30 cellular contexts compared by ENCODE assay signal in the genomic region with DNA sequence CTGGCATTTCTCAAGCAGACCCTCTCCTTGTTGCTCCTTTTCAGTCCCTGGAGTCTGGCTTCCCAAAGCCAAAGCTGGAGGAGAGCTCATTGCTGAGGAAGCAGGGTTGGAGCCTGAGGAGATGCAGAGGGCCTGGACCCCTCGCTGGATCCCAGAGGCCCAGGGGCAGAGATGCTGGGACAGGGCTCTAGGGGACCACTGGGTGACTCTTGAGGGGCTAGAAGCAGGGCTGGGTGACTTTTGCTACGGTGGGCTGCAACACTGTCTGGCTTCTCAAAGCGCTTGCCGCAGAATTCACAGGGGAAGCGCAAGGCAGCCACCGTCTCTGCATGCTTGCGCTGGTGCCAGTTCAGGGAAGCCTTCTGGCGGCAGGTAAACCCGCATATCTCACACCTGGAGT. TPM values are rescaled to one million over a fixed set of nuclear protein-coding genes. Genes with fewer than 3 reads are reported as not detected.
DNase-seq lines count a peak whose midpoint lies in the region; ATAC-seq, FAIRE-seq and TF ChIP-seq lines count a peak whose summit lies in the region.
"Had no signal": no experiment of that assay in that cellular context is flagged by ENCODE, and none has a peak within 500 bp of the region (broad histone marks: within the 10 kb centered on the region; RNA-seq: fewer than 3 reads in every experiment).

No MANE protein-coding gene starts in this region.

- H3K9me3 ChIP-seq in HCT116 (ENCODE audit: control insufficient read depth in 1 of 2, insufficient read depth in 1 of 2, low read depth in 1 of 2, low read length in 2 of 2) (no peaks in the 10 kb centered on the region), K562 (replicated peaks; ENCODE audit: control insufficient read depth, insufficient read depth, low read depth, low read length) (no peaks in the 10 kb centered on the region)
- H3K9me3 ChIP-seq: gastrocnemius medialis, lower lobe of right lung, spleen, thoracic aorta had no signal

- no peak overlapping the region for H4K8ac ChIP-seq in mesendoderm (ENCODE audit: low read depth, low read length)

- peak overlapping the region; percentile 18 for H3K27ac Mint-ChIP-seq in activated naive CD4-positive, alpha-beta T cell treated with anti-CD3 and anti-CD28 coated beads, Interleukin-2, amount 50 U/mL, for 24 hours
- no peak overlapping the region for H3K27ac Mint-ChIP-seq in activated naive CD4-positive, alpha-beta T cell treated with anti-CD3 and anti-CD28 coated beads, Interleukin-2, amount 10 ng/mL, durations not matched to agents 7 days and 5 days
- no peak overlapping the region for H3K27ac Mint-ChIP-seq in osteocyte (ENCODE audit: unreplicated experiment)
- H3K27ac Mint-ChIP-seq: activated CD4-positive, alpha-beta memory T cell treated with anti-CD3 and anti-CD28 coated beads, Interleukin-2, amount 10 ng/mL, durations not matched to agents 7 days and 5 days; stimulated activated naive CD8-positive, alpha-beta T cell treated with anti-CD3 and anti-CD28 coated beads, Interleukin-15, amount 100 ng/mL, for 72 hours had no signal

- no peaks in the 10 kb centered on the region for H3K9me2 ChIP-seq in HCT116 (ENCODE audit: insufficient read depth)

- peaks cover 4% of the 10 kb centered on the region for H3K36me3 Mint-ChIP-seq in activated naive CD4-positive, alpha-beta T cell treated with anti-CD3 and anti-CD28 coated beads, Interleukin-2, amount 50 U/mL, for 24 hours
- peaks cover 26% of the 10 kb centered on the region for H3K36me3 Mint-ChIP-seq in activated naive CD4-positive, alpha-beta T cell treated with anti-CD3 and anti-CD28 coated beads, Interleukin-2, amount 10 ng/mL, durations not matched to agents 7 days and 5 days
- peaks cover 36% of the 10 kb centered on the region for H3K36me3 Mint-ChIP-seq in osteocyte (ENCODE audit: unreplicated experiment)

- H4K5ac ChIP-seq in mesendoderm (ENCODE audit: low read length) = no peak overlapping the region

- FAIRE-seq in K562 (lab: Jason Lieb, UNC) = no peak
- FAIRE-seq: GM12892, TTC549 had no signal

- TF ChIP-seq EP300 in K562 (IDR thresholded peaks at IDR 0.05; ENCODE audit: low read length) = no peak

- RAD21 ChIA-PET in HCT116 (lab: Charles Lee; ENCODE audit: low non-redundant PET in 1 of 2, low total read pairs in 2 of 2, uncharacterized antibody in 2 of 2, unreplicated experiment in 2 of 2) = no interaction called here

- in situ Hi-C loops in K562 (cut with MboI) = no loop called here

- no peak for DNase-seq in activated naive CD4-positive, alpha-beta T cell treated with anti-CD3 and anti-CD28 coated beads, Interleukin-2, amount 10 ng/mL, durations not matched to agents 7 days and 5 days
- DNase-seq in HCT116 (ENCODE audit: low read depth, low spot score) (no peak), K562 (ENCODE audit: extremely low read depth in 1 of 4, low spot score in 3 of 4) (no peak), osteocyte (ENCODE audit: extremely low spot score, unreplicated experiment) (peak; percentile 69), mesendoderm (no peak), NOMO-1 treated with DMSO at 0.1 percent for 48 hours (lab: John Stamatoyannopoulos, UW; ENCODE audit: unreplicated experiment) (no peak), hippocampal formation (lab: John Stamatoyannopoulos, UW) (no peak)
- DNase-seq: ACHN; activated CD4-positive, alpha-beta memory T cell treated with anti-CD3 and anti-CD28 coated beads, Interleukin-2, amount 10 ng/mL, durations not matched to agents 7 days and 5 days; activated effector memory CD4-positive, alpha-beta T cell treated with Interleukin-2 at 50 U/mL for 16 hours; activated T-cell treated with anti-CD3 and anti-CD28 coated beads for 4 hours; dorsolateral prefrontal cortex; gastrocnemius medialis; H7; Karpas-422; kidney glomerular epithelial cell; lower lobe of right lung; NCI-H1417; NCI-H2081; NCI-H526; right cardiac atrium; spleen; stimulated activated CD4-positive, alpha-beta T cell treated with anti-CD3 and anti-CD28 coated beads, Interleukin-2, amount 100 ng/mL, for 24 hours; stimulated activated naive CD8-positive, alpha-beta T cell treated with anti-CD3 and anti-CD28 coated beads, Interleukin-15, amount 100 ng/mL, for 72 hours had no signal

- H2AK5ac ChIP-seq in mesendoderm (ENCODE audit: low read length) = no peak overlapping the region

- no peak overlapping the region for H3K4me3 ChIP-seq in HCT116 (replicated peaks in 1 of 2; ENCODE audit: low read depth in 1 of 2, low read length in 2 of 2)
- H3K4me3 ChIP-seq in K562 = no peak overlapping the region
- no peak overlapping the region for H3K4me3 ChIP-seq in mesendoderm (ENCODE audit: low read length)
- H3K4me3 ChIP-seq: dorsolateral prefrontal cortex, gastrocnemius medialis, lower lobe of right lung, SK-N-MC, spleen, thoracic aorta had no signal

- H3K27ac ChIP-seq in HCT116 (ENCODE audit: low read depth, low read length) = no peak overlapping the region
- no peak overlapping the region for H3K27ac ChIP-seq in K562 (ENCODE audit: extremely low read depth, low read depth, low read length)
- no peak overlapping the region for H3K27ac ChIP-seq in mesendoderm (ENCODE audit: low read depth, low read length)
- H3K27ac ChIP-seq: gastrocnemius medialis, lower lobe of right lung, SK-N-MC, spleen, thoracic aorta had no signal

- H2AFZ ChIP-seq in HCT116 (ENCODE audit: low read depth, low read length, poor library complexity, severe bottlenecking) = no peak overlapping the region
- no peak overlapping the region for H2AFZ ChIP-seq in K562 (ENCODE audit: low read depth, low read length)

- no peak overlapping the region for H3K18ac ChIP-seq in mesendoderm (ENCODE audit: low read length)

- POLR2A ChIA-PET in HCT116 (lab: Charles Lee) (no interaction called here), K562 (lab: Yijun Ruan, JAX) (interaction anchor here (0.8 to 2.5 kb wide), 3 partner anchors 9 to 67 kb away, joined by 3 to 14 read pairs (median 9); a partner anchor contains a TSS)

- H3K27me3 ChIP-seq in HCT116 (ENCODE audit: insufficient read depth, low read length) (no peaks in the 10 kb centered on the region), K562 (ENCODE audit: control insufficient read depth in 2 of 2, insufficient read depth in 2 of 2, low read length in 2 of 2) (no peaks in the 10 kb centered on the region), mesendoderm (ENCODE audit: insufficient read depth, low read length, poor library complexity) (no peaks in the 10 kb centered on the region)
- H3K27me3 ChIP-seq: dorsolateral prefrontal cortex, gastrocnemius medialis, spleen had no signal

- 0 out of 2 replicates have a peak, but pooled peaks have one; percentile 6 for ATAC-seq in HCT116
- peak; percentile 26 for ATAC-seq in K562
- ATAC-seq: gastrocnemius medialis; lower lobe of right lung; right cardiac atrium; stimulated activated naive CD8-positive, alpha-beta T cell treated with anti-CD3 and anti-CD28 coated beads, Interleukin-15, amount 100 ng/mL, for 72 hours had no signal

- no peak overlapping the region for H3K4me3 Mint-ChIP-seq in activated naive CD4-positive, alpha-beta T cell treated with anti-CD3 and anti-CD28 coated beads, Interleukin-2, amount 50 U/mL, for 24 hours
- no peak overlapping the region for H3K4me3 Mint-ChIP-seq in activated naive CD4-positive, alpha-beta T cell treated with anti-CD3 and anti-CD28 coated beads, Interleukin-2, amount 10 ng/mL, durations not matched to agents 7 days and 5 days
- no peak overlapping the region for H3K4me3 Mint-ChIP-seq in osteocyte (ENCODE audit: unreplicated experiment)
- H3K4me3 Mint-ChIP-seq: activated CD4-positive, alpha-beta memory T cell treated with anti-CD3 and anti-CD28 coated beads, Interleukin-2, amount 10 ng/mL, durations not matched to agents 7 days and 5 days; brain; stimulated activated naive CD8-positive, alpha-beta T cell treated with anti-CD3 and anti-CD28 coated beads, Interleukin-15, amount 100 ng/mL, for 72 hours had no signal

- intact Hi-C loops in HCT116 (cut with micrococcal nuclease) = no loop called here
- intact Hi-C loops in K562 (cut with micrococcal nuclease) = no loop called here

- H3K56ac ChIP-seq in mesendoderm (ENCODE audit: low read length) = no peak overlapping the region

- no peak overlapping the region for H3K4ac ChIP-seq in mesendoderm (ENCODE audit: low read depth, low read length)

- H3K9ac ChIP-seq in HCT116 (ENCODE audit: low read length) (no peak overlapping the region), K562 (ENCODE audit: insufficient read depth in 1 of 2, low read depth in 2 of 2, low read length in 2 of 2) (peak overlapping the region in 1 of 2 experiments; percentile 31; a peak in 2 of 4 replicates), mesendoderm (ENCODE audit: low read length) (no peak overlapping the region)

- H3K79me2 ChIP-seq in HCT116 (ENCODE audit: insufficient read depth, low read length) (peaks cover 4% of the 10 kb centered on the region; the same call in 1 of the 2 replicates), K562 (ENCODE audit: control insufficient read depth, insufficient read depth, low read length) (peaks cover 24% of the 10 kb centered on the region), mesendoderm (ENCODE audit: control insufficient read depth, insufficient read depth, low read length) (no peaks in the 10 kb centered on the region)

- no peak overlapping the region for H2BK120ac ChIP-seq in mesendoderm (ENCODE audit: low read depth, low read length)

- CTCF ChIA-PET in activated naive CD4-positive, alpha-beta T cell treated with anti-CD3 and anti-CD28 coated beads, Interleukin-2, amount 10 ng/mL, durations not matched to agents 7 days and 5 days (lab: Charles Lee) = interaction anchor here (1.0 kb wide), 1 partner anchor 8 kb away, joined by 3 read pairs; a partner anchor contains a TSS
- CTCF ChIA-PET in HCT116 (lab: Charles Lee) = interaction anchor here (0.8 kb wide), 1 partner anchor 8 kb away, joined by 4 read pairs; no protein-coding TSS in a partner anchor
- CTCF ChIA-PET in K562 (lab: Yijun Ruan, JAX; ENCODE audit: low intra/inter-chr PET ratio) = no interaction called here

- TF ChIP-seq CTCF in HCT116 (IDR thresholded peaks at IDR 0.05 in 2 of 3, conservative IDR thresholded peaks at IDR 0.05 in 1 of 3; ENCODE audit: borderline replicate concordance in 1 of 3, insufficient read depth in 1 of 3, low read depth in 2 of 3, low read length in 2 of 3) (no peak), K562 (IDR thresholded peaks at IDR 0.05 in 2 of 3, conservative IDR thresholded peaks at IDR 0.05 in 1 of 3; ENCODE audit: insufficient read depth in 2 of 3, low read depth in 1 of 3, low read length in 3 of 3) (no peak), osteocyte (IDR thresholded peaks at IDR 0.05) (no peak)

- H3K4me2 ChIP-seq in HCT116 (ENCODE audit: low read length) (no peak overlapping the region), K562 (ENCODE audit: insufficient read depth, low read length) (no peak overlapping the region), mesendoderm (ENCODE audit: low read length) (no peak overlapping the region)

- no TSS peak for BruUV-seq in HCT116 (replicated peaks; lab: Mats Ljungman, UMichigan)
- BruUV-seq in K562 (replicated peaks; lab: Mats Ljungman, UMichigan) = TSS peak; percentile 31

- 100% methylated on average over 7 of the region's 9 CpGs for WGBS in K562 (ENCODE audit: insufficient coverage, low coverage, missing lambda C conversion rate)
- no CpG with 5 or more reads among the region's 9 CpGs for WGBS in mesendoderm (ENCODE audit: extremely low coverage, insufficient coverage, low lambda C conversion rate)

- H3K36me3 ChIP-seq in HCT116 (ENCODE audit: control insufficient read depth in 1 of 2, insufficient read depth in 2 of 2, low read length in 2 of 2) (peaks cover 13 to 45% of the 10 kb centered on the region in 2 experiments; a peak in 3 of 4 replicates), K562 (ENCODE audit: control insufficient read depth, insufficient read depth, low read length) (peaks cover 99% of the 10 kb centered on the region), mesendoderm (ENCODE audit: control insufficient read depth, insufficient read depth, low read length) (no peaks in the 10 kb centered on the region)

- H3K4me1 ChIP-seq in HCT116 (ENCODE audit: control insufficient read depth in 1 of 2, insufficient read depth in 2 of 2, low read length in 2 of 2) = no peaks in the 10 kb centered on the region
- H3K4me1 ChIP-seq in K562 (replicated peaks in 1 of 2; ENCODE audit: control insufficient read depth in 2 of 2, insufficient read depth in 2 of 2, low read length in 2 of 2) = peaks cover 13 to 26% of the 10 kb centered on the region in 2 experiments; a peak in 4 of 5 replicates
- H3K4me1 ChIP-seq in mesendoderm (ENCODE audit: control insufficient read depth, low read depth, low read length) = no peaks in the 10 kb centered on the region
- H3K4me1 ChIP-seq: gastrocnemius medialis, lower lobe of right lung had no signal

- H3K27me3 Mint-ChIP-seq in activated naive CD4-positive, alpha-beta T cell treated with anti-CD3 and anti-CD28 coated beads, Interleukin-2, amount 50 U/mL, for 24 hours = no peaks in the 10 kb centered on the region
- no peaks in the 10 kb centered on the region for H3K27me3 Mint-ChIP-seq in activated naive CD4-positive, alpha-beta T cell treated with anti-CD3 and anti-CD28 coated beads, Interleukin-2, amount 10 ng/mL, durations not matched to agents 7 days and 5 days
- no peaks in the 10 kb centered on the region for H3K27me3 Mint-ChIP-seq in osteocyte (ENCODE audit: unreplicated experiment)
- H3K27me3 Mint-ChIP-seq: activated CD4-positive, alpha-beta memory T cell treated with anti-CD3 and anti-CD28 coated beads, Interleukin-2, amount 10 ng/mL, durations not matched to agents 7 days and 5 days; brain; stimulated activated naive CD8-positive, alpha-beta T cell treated with anti-CD3 and anti-CD28 coated beads, Interleukin-15, amount 100 ng/mL, for 72 hours had no signal

- TF ChIP-seq RAD21 in HCT116 (IDR thresholded peaks at IDR 0.05; ENCODE audit: low read depth) (no peak), K562 (CRISPR knock-in tag; conservative IDR thresholded peaks at IDR 0.05 in 1 of 2, IDR thresholded peaks at IDR 0.05 in 1 of 2) (no peak)

- H2BK15ac ChIP-seq in mesendoderm (replicated peaks; ENCODE audit: low read depth) = no peak overlapping the region

- no peak overlapping the region for H2BK5ac ChIP-seq in mesendoderm (ENCODE audit: low read length)

- H3K23ac ChIP-seq in mesendoderm (ENCODE audit: low read length) = no peak overlapping the region

- H3K4me1 Mint-ChIP-seq in activated naive CD4-positive, alpha-beta T cell treated with anti-CD3 and anti-CD28 coated beads, Interleukin-2, amount 50 U/mL, for 24 hours = no peaks in the 10 kb centered on the region
- no peaks in the 10 kb centered on the region for H3K4me1 Mint-ChIP-seq in activated naive CD4-positive, alpha-beta T cell treated with anti-CD3 and anti-CD28 coated beads, Interleukin-2, amount 10 ng/mL, durations not matched to agents 7 days and 5 days
- H3K4me1 Mint-ChIP-seq in osteocyte (ENCODE audit: unreplicated experiment) = no peaks in the 10 kb centered on the region
- H3K4me1 Mint-ChIP-seq: activated CD4-positive, alpha-beta memory T cell treated with anti-CD3 and anti-CD28 coated beads, Interleukin-2, amount 10 ng/mL, durations not matched to agents 7 days and 5 days; stimulated activated naive CD8-positive, alpha-beta T cell treated with anti-CD3 and anti-CD28 coated beads, Interleukin-15, amount 100 ng/mL, for 72 hours had no signal

- H4K20me1 ChIP-seq in HCT116 (ENCODE audit: insufficient read depth) = no peaks in the 10 kb centered on the region
- H4K20me1 ChIP-seq in K562 (replicated peaks; ENCODE audit: control insufficient read depth, insufficient read depth, low read length) = peaks cover 4% of the 10 kb centered on the region; the same call in 1 of the 2 replicates

- TF ChIP-seq POLR2A in HCT116 (IDR thresholded peaks at IDR 0.05; ENCODE audit: borderline replicate concordance, extremely low read depth, insufficient read depth, insufficient read length) (no peak), K562 (conservative IDR thresholded peaks at IDR 0.05) (peak; percentile 63)

- no peaks in the 10 kb centered on the region for H3K79me1 ChIP-seq in mesendoderm (ENCODE audit: low read length)

- H3K9me1 ChIP-seq in K562 (ENCODE audit: control insufficient read depth, insufficient read depth, low read length) = peaks cover 3% of the 10 kb centered on the region

- no peaks in the 10 kb centered on the region for H3K9me3 Mint-ChIP-seq in activated naive CD4-positive, alpha-beta T cell treated with anti-CD3 and anti-CD28 coated beads, Interleukin-2, amount 50 U/mL, for 24 hours
- H3K9me3 Mint-ChIP-seq in activated naive CD4-positive, alpha-beta T cell treated with anti-CD3 and anti-CD28 coated beads, Interleukin-2, amount 10 ng/mL, durations not matched to agents 7 days and 5 days = no peaks in the 10 kb centered on the region
- H3K9me3 Mint-ChIP-seq in osteocyte (ENCODE audit: unreplicated experiment) = no peaks in the 10 kb centered on the region
- H3K9me3 Mint-ChIP-seq: activated CD4-positive, alpha-beta memory T cell treated with anti-CD3 and anti-CD28 coated beads, Interleukin-2, amount 10 ng/mL, durations not matched to agents 7 days and 5 days; brain; stimulated activated naive CD8-positive, alpha-beta T cell treated with anti-CD3 and anti-CD28 coated beads, Interleukin-15, amount 100 ng/mL, for 72 hours had no signal

RNA-seq across cellular contexts. Expression of a gene that starts 8.8 kb away (rescaled TPM):
- total RNA-seq in HCT116 (2021; ENCODE audit: unreplicated experiment) (76.2 TPM), K562 (2014; rRNA removed) (55.9 and 63.3 TPM in 2 replicates), K562 (2014; rRNA removed; fragmentation: Illumina TruSeq; extraction: Trizol) (20.5 and 27.3 TPM in 2 replicates), K562 (2015; rRNA removed; fragmentation: Illumina TruSeq; extraction: Trizol) (40.1 and 43.3 TPM in 2 replicates), K562 (2021) (62.9 and 73.7 TPM in 2 replicates), osteocyte (32.1 and 39.9 TPM in 2 replicates)
- 60.2 and 69.1 TPM in 2 replicates for polyA plus RNA-seq in HCT116 (2012)
- total RNA-seq in K562 (2011; cell fraction: chromatin; rRNA removed; ENCODE audit: low replicate concordance) = 236 and 421 TPM in 2 replicates
- 304 and 320 TPM in 2 replicates for total RNA-seq in K562 (2011; cell fraction: nucleolus; rRNA removed)
- 263 and 277 TPM in 2 replicates for total RNA-seq in K562 (2011; cell fraction: nucleoplasm; rRNA removed)
- polyA plus RNA-seq in K562 (2011; rRNA removed) (84.9 and 129 TPM in 2 replicates), K562 (2014; fragmentation: Illumina TruSeq; extraction: Trizol) (59.9 and 69.6 TPM in 2 replicates), K562 (2014; fragmentation: Nextera tagmentation; extraction: Ambion mirVana) (10 to 100 TPM in 1 of 2 experiments, 1 to 10 TPM in 1; 8.4 to 10.5 TPM), K562 (2014; rRNA removed) (141 and 143 TPM in 2 replicates)
- 100 and 109 TPM in 2 replicates for polyA plus RNA-seq in K562 (2011; cell fraction: cytosol; rRNA removed)
- 1,169 and 1,324 TPM in 2 replicates for polyA plus RNA-seq in K562 (2011; cell fraction: nucleus; rRNA removed)
- 58.7 and 101 TPM in 2 replicates for polyA plus RNA-seq in K562 (2012)
- 26.6 and 29.0 TPM in 2 replicates for polyA minus RNA-seq in K562 (2011; rRNA and poly(A)+ RNA removed)
- 9.8 and 20.9 TPM in 2 replicates for polyA minus RNA-seq in K562 (2011; cell fraction: cytosol; rRNA and poly(A)+ RNA removed)
- 114 and 127 TPM in 2 replicates for polyA minus RNA-seq in K562 (2011; cell fraction: nucleus; rRNA and poly(A)+ RNA removed)
- 15.1 TPM for polyA plus RNA-seq in mesendoderm (2013, experiment 1 of 2)
- polyA plus RNA-seq in mesendoderm (2013, experiment 2 of 2) = 15.0 TPM

RNA-seq across cellular contexts. Expression of a gene that starts 12.1 kb away (rescaled TPM):
- total RNA-seq in HCT116 (2021; ENCODE audit: unreplicated experiment) = 27.6 TPM
- 24.7 and 29.4 TPM in 2 replicates for polyA plus RNA-seq in HCT116 (2012)
- 34.4 and 79.5 TPM in 2 replicates for total RNA-seq in K562 (2011; cell fraction: chromatin; rRNA removed; ENCODE audit: low replicate concordance)
- 65.9 and 72.4 TPM in 2 replicates for total RNA-seq in K562 (2011; cell fraction: nucleolus; rRNA removed)
- total RNA-seq in K562 (2011; cell fraction: nucleoplasm; rRNA removed) = 48.4 and 53.1 TPM in 2 replicates
- 40.0 and 54.3 TPM in 2 replicates for total RNA-seq in K562 (2014; rRNA removed)
- total RNA-seq in K562 (2014; rRNA removed; fragmentation: Illumina TruSeq; extraction: Trizol) = 11.9 and 12.3 TPM in 2 replicates
- 18.7 and 18.9 TPM in 2 replicates for total RNA-seq in K562 (2015; rRNA removed; fragmentation: Illumina TruSeq; extraction: Trizol)
- total RNA-seq in K562 (2021) = 57.9 and 61.2 TPM in 2 replicates
- polyA plus RNA-seq in K562 (2011; rRNA removed) = 50.6 and 51.5 TPM in 2 replicates
- 71.7 and 126 TPM in 2 replicates for polyA plus RNA-seq in K562 (2011; cell fraction: cytosol; rRNA removed)
- 54.1 and 88.1 TPM in 2 replicates for polyA plus RNA-seq in K562 (2011; cell fraction: nucleus; rRNA removed)
- polyA plus RNA-seq in K562 (2012) = 32.4 and 38.9 TPM in 2 replicates
- polyA plus RNA-seq in K562 (2014; fragmentation: Illumina TruSeq; extraction: Trizol) = 20.3 and 24.1 TPM in 2 replicates
- 1 to 10 TPM; 1.9 to 3.1 TPM for polyA plus RNA-seq in K562 (2014; fragmentation: Nextera tagmentation; extraction: Ambion mirVana)
- polyA plus RNA-seq in K562 (2014; rRNA removed) = 39.9 and 40.8 TPM in 2 replicates
- polyA minus RNA-seq in K562 (2011; rRNA and poly(A)+ RNA removed) = 34.0 and 51.2 TPM in 2 replicates
- 40.2 and 43.1 TPM in 2 replicates for polyA minus RNA-seq in K562 (2011; cell fraction: cytosol; rRNA and poly(A)+ RNA removed)
- polyA minus RNA-seq in K562 (2011; cell fraction: nucleus; rRNA and poly(A)+ RNA removed) = 39.4 and 43.4 TPM in 2 replicates
- total RNA-seq in osteocyte = 21.1 and 24.1 TPM in 2 replicates
- 19.2 TPM for polyA plus RNA-seq in mesendoderm (2013, experiment 1 of 2)
- 18.9 TPM for polyA plus RNA-seq in mesendoderm (2013, experiment 2 of 2)

RNA-seq across cellular contexts. Expression of a gene that starts 24.4 kb away (rescaled TPM):
- total RNA-seq in HCT116 (2021; ENCODE audit: unreplicated experiment) (22.3 TPM), K562 (2014; rRNA removed) (22.0 and 22.5 TPM in 2 replicates), K562 (2014; rRNA removed; fragmentation: Illumina TruSeq; extraction: Trizol) (9.3 and 10.3 TPM in 2 replicates), K562 (2015; rRNA removed; fragmentation: Illumina TruSeq; extraction: Trizol) (15.4 and 15.8 TPM in 2 replicates), K562 (2021) (21.2 and 26.5 TPM in 2 replicates), osteocyte (32.4 and 33.2 TPM in 2 replicates)
- polyA plus RNA-seq in HCT116 (2012) = 11.9 and 15.1 TPM in 2 replicates
- total RNA-seq in K562 (2011; cell fraction: chromatin; rRNA removed; ENCODE audit: low replicate concordance) = 51.2 and 69.6 TPM in 2 replicates
- 41.5 and 45.0 TPM in 2 replicates for total RNA-seq in K562 (2011; cell fraction: nucleolus; rRNA removed)
- 64.2 and 69.8 TPM in 2 replicates for total RNA-seq in K562 (2011; cell fraction: nucleoplasm; rRNA removed)
- polyA plus RNA-seq in K562 (2011; rRNA removed) (16.1 and 20.2 TPM in 2 replicates), K562 (2014; fragmentation: Illumina TruSeq; extraction: Trizol) (15.7 and 20.2 TPM in 2 replicates), K562 (2014; fragmentation: Nextera tagmentation; extraction: Ambion mirVana) (1 to 10 TPM; 1.9 to 2.7 TPM), K562 (2014; rRNA removed) (18.8 and 20.7 TPM in 2 replicates)
- 23.0 and 29.3 TPM in 2 replicates for polyA plus RNA-seq in K562 (2011; cell fraction: cytosol; rRNA removed)
- polyA plus RNA-seq in K562 (2011; cell fraction: nucleus; rRNA removed) = 59.0 and 59.2 TPM in 2 replicates
- 15.5 and 18.3 TPM in 2 replicates for polyA plus RNA-seq in K562 (2012)
- 17.2 and 18.0 TPM in 2 replicates for polyA minus RNA-seq in K562 (2011; rRNA and poly(A)+ RNA removed)
- 9.8 and 10.9 TPM in 2 replicates for polyA minus RNA-seq in K562 (2011; cell fraction: cytosol; rRNA and poly(A)+ RNA removed)
- 22.5 and 28.8 TPM in 2 replicates for polyA minus RNA-seq in K562 (2011; cell fraction: nucleus; rRNA and poly(A)+ RNA removed)
- polyA plus RNA-seq in mesendoderm (2013, experiment 1 of 2) = 14.0 TPM
- polyA plus RNA-seq in mesendoderm (2013, experiment 2 of 2) = 13.8 TPM

RNA-seq across cellular contexts. Expression of a gene that starts 55.9 kb away (rescaled TPM):
- 5.1 TPM for total RNA-seq in HCT116 (2021; ENCODE audit: unreplicated experiment)
- 4.1 and 4.6 TPM in 2 replicates for polyA plus RNA-seq in HCT116 (2012)
- total RNA-seq in K562 (2011; cell fraction: chromatin; rRNA removed; ENCODE audit: low replicate concordance) = 37.0 and 45.9 TPM in 2 replicates
- total RNA-seq in K562 (2011; cell fraction: nucleolus; rRNA removed) = 20.3 and 21.8 TPM in 2 replicates
- total RNA-seq in K562 (2011; cell fraction: nucleoplasm; rRNA removed) = 24.5 and 28.1 TPM in 2 replicates
- total RNA-seq in K562 (2014; rRNA removed) = 11.9 and 12.4 TPM in 2 replicates
- 13.6 and 14.0 TPM in 2 replicates for total RNA-seq in K562 (2014; rRNA removed; fragmentation: Illumina TruSeq; extraction: Trizol)
- total RNA-seq in K562 (2015; rRNA removed; fragmentation: Illumina TruSeq; extraction: Trizol) = 18.7 TPM in 2 replicates
- 12.2 and 12.4 TPM in 2 replicates for total RNA-seq in K562 (2021)
- polyA plus RNA-seq in K562 (2011; rRNA removed) = 15.2 and 19.4 TPM in 2 replicates
- 6.8 and 10.4 TPM in 2 replicates for polyA plus RNA-seq in K562 (2011; cell fraction: cytosol; rRNA removed)
- polyA plus RNA-seq in K562 (2011; cell fraction: nucleus; rRNA removed) = 42.5 and 50.0 TPM in 2 replicates
- 11.7 and 11.9 TPM in 2 replicates for polyA plus RNA-seq in K562 (2012)
- 10.9 and 13.2 TPM in 2 replicates for polyA plus RNA-seq in K562 (2014; fragmentation: Illumina TruSeq; extraction: Trizol)
- 10 to 100 TPM; 14.7 to 21.8 TPM for polyA plus RNA-seq in K562 (2014; fragmentation: Nextera tagmentation; extraction: Ambion mirVana)
- 20.8 and 21.6 TPM in 2 replicates for polyA plus RNA-seq in K562 (2014; rRNA removed)
- polyA minus RNA-seq in K562 (2011; rRNA and poly(A)+ RNA removed) = 21.3 and 22.7 TPM in 2 replicates
- 5.0 and 5.8 TPM in 2 replicates for polyA minus RNA-seq in K562 (2011; cell fraction: cytosol; rRNA and poly(A)+ RNA removed)
- 8.5 and 12.0 TPM in 2 replicates for polyA minus RNA-seq in K562 (2011; cell fraction: nucleus; rRNA and poly(A)+ RNA removed)
- total RNA-seq in osteocyte = 8.3 and 9.4 TPM in 2 replicates
- polyA plus RNA-seq in mesendoderm (2013, experiment 1 of 2) = 3.3 TPM
- 3.5 TPM for polyA plus RNA-seq in mesendoderm (2013, experiment 2 of 2)
